32 cellular contexts compared by ENCODE assay signal in genomic region chr5:60370508-60370907, GRCh38.
"Had no signal": no experiment of that assay in that cellular context is flagged by ENCODE, and none has a peak within 500 bp of the region (broad histone marks: within the 10 kb centered on the region; RNA-seq: fewer than 3 reads in every experiment).

No MANE protein-coding gene starts in this region.

- H3K36me3 Mint-ChIP-seq: activated naive CD8-positive, alpha-beta T cell had no signal

- H3K4me3 ChIP-seq: body of pancreas, esophagus muscularis mucosa, gastrocnemius medialis had no signal

- H3K27me3 Mint-ChIP-seq: activated B cell treated with CpG ODN at 0.5 μM for 24 hours; activated CD8-positive, alpha-beta T cell treated with anti-CD3 and anti-CD28 coated beads for 36 hours; activated naive CD8-positive, alpha-beta T cell; activated T-helper 17 cell treated with anti-CD3 and anti-CD28 coated beads, Interleukin-2, amount 50 U/mL, for 72 hours; effector memory CD8-positive, alpha-beta T cell; T-helper 17 cell had no signal

- H3K9me3 ChIP-seq: body of pancreas, esophagus muscularis mucosa, gastrocnemius medialis had no signal

- H3K27ac ChIP-seq: body of pancreas, esophagus muscularis mucosa, foreskin keratinocyte, gastrocnemius medialis, WERI-Rb-1 had no signal

- ATAC-seq: activated CD4-positive, CD25-positive, alpha-beta regulatory T cell treated with anti-CD3 and anti-CD28 coated beads, Interleukin-2, amount 50 U/mL, for 24 hours; activated CD8-positive, alpha-beta T cell treated with anti-CD3 and anti-CD28 coated beads for 36 hours; activated T-cell treated with anti-CD3 and anti-CD28 coated beads, Interleukin-2, amount 50 U/mL, for 4 hours; activated T-helper 17 cell treated with anti-CD3 and anti-CD28 coated beads, Interleukin-2, amount 50 U/mL, for 72 hours; effector memory CD8-positive, alpha-beta T cell; foreskin keratinocyte; gastrocnemius medialis; T-helper 17 cell had no signal

- H3K4me1 Mint-ChIP-seq: activated B cell treated with CpG ODN at 0.5 μM for 24 hours; activated T-helper 17 cell treated with anti-CD3 and anti-CD28 coated beads, Interleukin-2, amount 50 U/mL, for 72 hours; T-helper 17 cell had no signal

- DNase-seq: activated B cell treated with CpG ODN at 0.5 μM for 24 hours; activated CD4-positive, alpha-beta T cell treated with anti-CD3 and anti-CD28 coated beads for 48 hours; activated CD4-positive, alpha-beta T cell treated with anti-CD3 and anti-CD28 coated beads, Interleukin-2, amount 50 U/mL, for 1 hour; activated CD4-positive, alpha-beta T cell treated with anti-CD3 and anti-CD28 coated beads, Interleukin-2, amount 50 U/mL, for 48 hours; activated CD8-positive, alpha-beta memory T cell treated with anti-CD3 and anti-CD28 coated beads for 24 hours; activated CD8-positive, alpha-beta T cell treated with anti-CD3 and anti-CD28 coated beads for 36 hours; activated effector memory CD4-positive, alpha-beta T cell treated with Interleukin-2 at 50 U/mL for 16 hours; activated gamma-delta T cell treated with Interleukin-2 at 50 U/mL for 16 hours; activated naive CD4-positive, alpha-beta T cell treated with anti-CD3 and anti-CD28 coated beads, Interleukin-2, amount 50 U/mL, for 16 hours; activated naive CD4-positive, alpha-beta T cell treated with Interleukin-2 at 50 U/mL for 16 hours; activated T-cell treated with anti-CD3 and anti-CD28 coated beads, Interleukin-2, amount 50 U/mL, for 4 hours; amniotic stem cell; anterior cingulate cortex; caudate nucleus; cortex of kidney; dermis blood vessel endothelial cell; effector CD4-positive, alpha-beta T cell; effector memory CD8-positive, alpha-beta T cell; erythroblast; foreskin keratinocyte; gastrocnemius medialis; glutamatergic neuron; T-helper 1 cell; T-helper 17 cell; T1000; WERI-Rb-1 had no signal

- H3K36me3 ChIP-seq: esophagus muscularis mucosa, gastrocnemius medialis, WERI-Rb-1 had no signal

- H3K27me3 ChIP-seq: body of pancreas, esophagus muscularis mucosa, foreskin keratinocyte, gastrocnemius medialis had no signal

- H3K4me1 ChIP-seq: foreskin keratinocyte, gastrocnemius medialis had no signal

- H3K4me3 Mint-ChIP-seq: activated B cell treated with CpG ODN at 0.5 μM for 24 hours; activated CD8-positive, alpha-beta T cell treated with anti-CD3 and anti-CD28 coated beads for 36 hours; activated naive CD8-positive, alpha-beta T cell; activated T-cell treated with anti-CD3 and anti-CD28 coated beads, Interleukin-2, amount 50 U/mL, for 4 hours; activated T-helper 17 cell treated with anti-CD3 and anti-CD28 coated beads, Interleukin-2, amount 50 U/mL, for 72 hours; effector memory CD8-positive, alpha-beta T cell; T-helper 17 cell; T-helper 2 cell treated with Interferon-gamma antibody and Interleukin-4, amounts not matched to agents 5 μg/mL and 100 μg/mL, for 36 hours had no signal

- H3K9me3 Mint-ChIP-seq: activated B cell treated with CpG ODN at 0.5 μM for 24 hours; activated CD8-positive, alpha-beta T cell treated with anti-CD3 and anti-CD28 coated beads for 36 hours; activated T-cell treated with anti-CD3 and anti-CD28 coated beads, Interleukin-2, amount 50 U/mL, for 4 hours; T-helper 2 cell treated with Interferon-gamma antibody and Interleukin-4, amounts not matched to agents 5 μg/mL and 100 μg/mL, for 36 hours had no signal

- H3K27ac Mint-ChIP-seq: activated B cell treated with CpG ODN at 0.5 μM for 24 hours; activated CD8-positive, alpha-beta T cell treated with anti-CD3 and anti-CD28 coated beads for 36 hours; activated naive CD8-positive, alpha-beta T cell; activated T-helper 17 cell treated with anti-CD3 and anti-CD28 coated beads, Interleukin-2, amount 50 U/mL, for 72 hours; effector memory CD8-positive, alpha-beta T cell; T-helper 17 cell; T-helper 2 cell treated with Interferon-gamma antibody and Interleukin-4, amounts not matched to agents 5 μg/mL and 100 μg/mL, for 36 hours had no signal
